Comparison of ENCODE assay signal across 8 cellular contexts in genomic region chr2:108534577-108535379, GRCh38. TPM values are rescaled to one million over a fixed set of nuclear protein-coding genes. Genes with fewer than 3 reads are reported as not detected.
DNase-seq lines count a peak whose midpoint lies in the region; ATAC-seq and TF ChIP-seq lines count a peak whose summit lies in the region.

No MANE protein-coding gene starts in this region.

- peak overlapping the region; percentile 85 to 99 (median 98) for H3K27ac Mint-ChIP-seq in nephron

- DNase-seq in NCI-H510A (lab: John Stamatoyannopoulos, UW) (peak; percentile 24), activated T-cell treated with anti-CD3 and anti-CD28 coated beads for 48 hours (ENCODE audit: low read depth) (peak; percentile 39), fibroblast of mammary gland (ENCODE audit: low read depth) (no peak), thoracic aorta (ENCODE audit: low spot score) (no peak)

- no peaks in the 10 kb centered on the region for H3K27me3 ChIP-seq in thoracic aorta (replicated peaks; ENCODE audit: insufficient read depth)

- H3K4me1 ChIP-seq in thoracic aorta (ENCODE audit: control insufficient read depth in 1 of 2, low read depth in 2 of 2), result peaks cover 6 to 26% of the 10 kb centered on the region in 2 donors

- H3K36me3 Mint-ChIP-seq in nephron (ENCODE audit: low read depth), result peaks cover 5% of the 10 kb centered on the region

- H3K4me3 ChIP-seq in fibroblast of mammary gland (ENCODE audit: control insufficient read depth, low read depth, low read length) (peak overlapping the region; percentile 68), thoracic aorta (peak overlapping the region; percentile 70)

- 0 out of 2 replicates have a peak, but pooled peaks have one; percentile 7 for TF ChIP-seq CTCF in 22Rv1 (IDR thresholded peaks at IDR 0.05)
- TF ChIP-seq CTCF in fibroblast of mammary gland (conservative IDR thresholded peaks at IDR 0.05; ENCODE audit: control insufficient read depth, insufficient read depth, low read depth, low read length), result no peak
- TF ChIP-seq CTCF in nephron (IDR thresholded peaks at IDR 0.05; ENCODE audit: unreplicated experiment in 3 of 3), result no peak
- TF ChIP-seq CTCF in thoracic aorta (IDR thresholded peaks at IDR 0.05), result no peak

- peak overlapping the region; percentile 94 to 98 (median 98) for H3K4me3 Mint-ChIP-seq in nephron

- no peaks in the 10 kb centered on the region for H3K9me3 ChIP-seq in thoracic aorta

- H3K9me3 Mint-ChIP-seq in nephron, result no peaks in the 10 kb centered on the region

- peak; percentile 42 for ATAC-seq in GM18502 (IDR thresholded peaks at IDR 0.05; ENCODE audit: poor library complexity, unreplicated experiment)
- peak; percentile 41 for ATAC-seq in HG02970 (IDR thresholded peaks at IDR 0.05; ENCODE audit: low FRiP score, unreplicated experiment)
- ATAC-seq in thoracic aorta (ENCODE audit: insufficient number of reproducible peaks, low FRiP score, low read depth), result peak; percentile 24

- no peaks in the 10 kb centered on the region for H3K27me3 Mint-ChIP-seq in nephron (ENCODE audit: low read depth)

- H3K27ac ChIP-seq in 22Rv1 (peak overlapping the region; percentile 96), thoracic aorta (peak overlapping the region; percentile 8 to 37)

- peaks cover 29% of the 10 kb centered on the region for H3K4me1 Mint-ChIP-seq in nephron

- H3K36me3 ChIP-seq in thoracic aorta, result no peaks in the 10 kb centered on the region

RNA-seq across cellular contexts. Expression of gene LIMS1, which starts 0.5 kb away (rescaled TPM):
- total RNA-seq in thoracic aorta, result 100 to 1,000 TPM; 171 to 199 TPM

Comparison
In these comparisons a context has a peak if more than half of its experiments do, and no peak if none do; other contexts are left out.
1. DNase-seq: peak in NCI-H510A (single experiment) and activated T-cell treated with anti-CD3 and anti-CD28 coated beads for 48 hours (single experiment); none in fibroblast of mammary gland (single experiment) and thoracic aorta (single experiment).
2. Peak in every context shown above with its lines, with median percentiles within 50 percentile points of each other: ATAC-seq.